In the genomic region with DNA sequence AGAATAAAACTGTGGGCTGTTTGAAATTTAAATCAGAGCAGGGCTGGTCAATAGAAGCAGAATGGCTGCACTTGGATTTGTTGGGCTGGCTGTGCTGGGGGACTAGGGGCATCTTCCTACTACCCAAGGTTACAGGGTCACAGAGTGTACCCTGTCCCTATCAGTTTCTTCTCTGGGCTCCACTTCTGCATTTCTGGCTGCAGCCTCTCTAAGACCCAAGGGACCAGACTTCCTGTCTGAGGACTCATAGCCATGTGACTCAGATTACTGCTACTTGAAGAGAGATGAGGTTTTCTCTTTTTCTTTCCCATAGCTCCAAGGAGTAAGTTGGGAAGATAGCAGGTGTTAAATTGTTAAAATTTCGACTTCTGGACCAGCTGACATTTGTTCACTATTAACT, we compare ENCODE assay signal across 10 cellular contexts.
A peak's percentile ranks its signal among the peaks of the same experiment; 100 is the strongest.
DNase-seq lines count a peak whose midpoint lies in the region; ATAC-seq, FAIRE-seq and TF ChIP-seq lines count a peak whose summit lies in the region.
"Had no signal": no experiment of that assay in that cellular context is flagged by ENCODE, and none has a peak within 500 bp of the region (broad histone marks: within the 10 kb centered on the region; RNA-seq: fewer than 3 reads in every experiment).

No MANE protein-coding gene starts in this region.

- intact Hi-C loops in transverse colon (cut with DNase I; ENCODE audit: low total_unique reads): no loop called here

- no peak overlapping the region for H2BK120ac ChIP-seq in mesendoderm (ENCODE audit: low read depth, low read length)

- no peaks in the 10 kb centered on the region for H4K20me1 ChIP-seq in Karpas-422 (ENCODE audit: insufficient read depth, low read depth, low read length)

- H2BK5ac ChIP-seq in mesendoderm (ENCODE audit: low read length): no peak overlapping the region

- no peak for TF ChIP-seq CTCF in transverse colon (IDR thresholded peaks at IDR 0.05)

- ATAC-seq in GM18861 (IDR thresholded peaks at IDR 0.05; ENCODE audit: unreplicated experiment) (peak; percentile 100), HG02588 (IDR thresholded peaks at IDR 0.05; ENCODE audit: unreplicated experiment) (peak; percentile 96)

- H4K8ac ChIP-seq in mesendoderm (ENCODE audit: low read depth, low read length): no peak overlapping the region

- FAIRE-seq in frontal cortex (lab: Jason Lieb, UNC) (no peak), H54 (lab: Jason Lieb, UNC) (no peak)

- peak overlapping the region; percentile 68 for H2AFZ ChIP-seq in Karpas-422 (ENCODE audit: low read length)

- no peak overlapping the region for H4K5ac ChIP-seq in mesendoderm (ENCODE audit: low read length)

- no peak overlapping the region for H3K18ac ChIP-seq in mesendoderm (ENCODE audit: low read length)

- H3K4me1 ChIP-seq in Karpas-422 (ENCODE audit: low read length): peaks cover 20% of the 10 kb centered on the region
- no peaks in the 10 kb centered on the region for H3K4me1 ChIP-seq in mesendoderm (ENCODE audit: control insufficient read depth, low read depth, low read length)
- no peaks in the 10 kb centered on the region for H3K4me1 ChIP-seq in transverse colon

- H3K23ac ChIP-seq in mesendoderm (ENCODE audit: low read length): no peak overlapping the region

- H3K79me1 ChIP-seq in mesendoderm (ENCODE audit: low read length): no peaks in the 10 kb centered on the region

- H2AK5ac ChIP-seq in mesendoderm (ENCODE audit: low read length): no peak overlapping the region

- in situ Hi-C loops in transverse colon (cut with MboI; ENCODE audit: low pct_ligation_motif_present in 1 of 4, low pct_unique_long_range_greater_than_20kb in 1 of 4, low sequenced_read_pairs in 3 of 4): no loop called here

- H3K4me2 ChIP-seq in Karpas-422 (ENCODE audit: low read depth, low read length, poor library complexity, severe bottlenecking): peak overlapping the region; percentile 57
- no peak overlapping the region for H3K4me2 ChIP-seq in mesendoderm (ENCODE audit: low read length)

- no peak for TF ChIP-seq EP300 in transverse colon (IDR thresholded peaks at IDR 0.05; ENCODE audit: low read depth)

- no peak for TF ChIP-seq POLR2A in transverse colon (IDR thresholded peaks at IDR 0.05)
- TF ChIP-seq POLR2A in H54 (IDR thresholded peaks at IDR 0.05; ENCODE audit: low read depth, low read length): no peak

- H3K4ac ChIP-seq in mesendoderm (ENCODE audit: low read depth, low read length): no peak overlapping the region

- H3K27ac ChIP-seq in Karpas-422 (ENCODE audit: low read length): peak overlapping the region; percentile 71
- no peak overlapping the region for H3K27ac ChIP-seq in mesendoderm (ENCODE audit: low read depth, low read length)
- H3K27ac ChIP-seq in transverse colon: no peak overlapping the region

- H3K9me2 ChIP-seq in Karpas-422 (replicated peaks; ENCODE audit: insufficient read depth, low read length): no peaks in the 10 kb centered on the region

- no peak overlapping the region for H3K56ac ChIP-seq in mesendoderm (ENCODE audit: low read length)

- H2BK15ac ChIP-seq in mesendoderm (replicated peaks; ENCODE audit: low read depth): no peak overlapping the region

- H3K9me3 ChIP-seq in Karpas-422 (ENCODE audit: low read length) (no peaks in the 10 kb centered on the region), transverse colon (no peaks in the 10 kb centered on the region)

- no peaks in the 10 kb centered on the region for H3K79me2 ChIP-seq in Karpas-422 (ENCODE audit: low read length)
- no peaks in the 10 kb centered on the region for H3K79me2 ChIP-seq in mesendoderm (ENCODE audit: control insufficient read depth, insufficient read depth, low read length)

- WGBS in mesendoderm (ENCODE audit: extremely low coverage, insufficient coverage, low lambda C conversion rate): no CpG with 5 or more reads among the region's 1 CpG
- WGBS in transverse colon (ENCODE audit: low coverage in 1 of 2), 2 donors: 0 to 20% methylated on average over 1 of the region's 1 CpG

- DNase-seq in Karpas-422 (peak; percentile 95), mesendoderm (peak; percentile 1), frontal cortex (ENCODE audit: low spot score in 2 of 2) (no peak), transverse colon (no peak), iPS-NIHi11 (ENCODE audit: low spot score) (no peak), H54 (ENCODE audit: insufficient read length, low spot score) (no peak)
- DNase-seq: activated CD8-positive, alpha-beta memory T cell treated with anti-CD3 and anti-CD28 coated beads for 24 hours; NCI-H1930 had no signal

- peak overlapping the region; percentile 47 for H3K9ac ChIP-seq in Karpas-422 (ENCODE audit: low read length)
- no peak overlapping the region for H3K9ac ChIP-seq in mesendoderm (ENCODE audit: low read length)

- H3K36me3 ChIP-seq in Karpas-422 (ENCODE audit: insufficient read depth, low read length): no peaks in the 10 kb centered on the region
- no peaks in the 10 kb centered on the region for H3K36me3 ChIP-seq in mesendoderm (ENCODE audit: control insufficient read depth, insufficient read depth, low read length)
- no peaks in the 10 kb centered on the region for H3K36me3 ChIP-seq in transverse colon

- peak overlapping the region; percentile 19; the same call in 1 of the 2 replicates for H3K4me3 ChIP-seq in Karpas-422 (ENCODE audit: low read length)
- no peak overlapping the region for H3K4me3 ChIP-seq in mesendoderm (ENCODE audit: low read length)
- no peak overlapping the region for H3K4me3 ChIP-seq in transverse colon

- H3K27me3 ChIP-seq in Karpas-422 (ENCODE audit: low read length) (no peaks in the 10 kb centered on the region), mesendoderm (ENCODE audit: insufficient read depth, low read length, poor library complexity) (no peaks in the 10 kb centered on the region), transverse colon (no peaks in the 10 kb centered on the region)

Comparison
In these comparisons a context has a peak if more than half of its experiments do, and no peak if none do; other contexts are left out.
1. DNase-seq: peak in Karpas-422 (single experiment) and mesendoderm (single experiment); none in frontal cortex (0 of 2), transverse colon (single experiment), iPS-NIHi11 (single experiment) and H54 (single experiment).